In the genomic region with DNA sequence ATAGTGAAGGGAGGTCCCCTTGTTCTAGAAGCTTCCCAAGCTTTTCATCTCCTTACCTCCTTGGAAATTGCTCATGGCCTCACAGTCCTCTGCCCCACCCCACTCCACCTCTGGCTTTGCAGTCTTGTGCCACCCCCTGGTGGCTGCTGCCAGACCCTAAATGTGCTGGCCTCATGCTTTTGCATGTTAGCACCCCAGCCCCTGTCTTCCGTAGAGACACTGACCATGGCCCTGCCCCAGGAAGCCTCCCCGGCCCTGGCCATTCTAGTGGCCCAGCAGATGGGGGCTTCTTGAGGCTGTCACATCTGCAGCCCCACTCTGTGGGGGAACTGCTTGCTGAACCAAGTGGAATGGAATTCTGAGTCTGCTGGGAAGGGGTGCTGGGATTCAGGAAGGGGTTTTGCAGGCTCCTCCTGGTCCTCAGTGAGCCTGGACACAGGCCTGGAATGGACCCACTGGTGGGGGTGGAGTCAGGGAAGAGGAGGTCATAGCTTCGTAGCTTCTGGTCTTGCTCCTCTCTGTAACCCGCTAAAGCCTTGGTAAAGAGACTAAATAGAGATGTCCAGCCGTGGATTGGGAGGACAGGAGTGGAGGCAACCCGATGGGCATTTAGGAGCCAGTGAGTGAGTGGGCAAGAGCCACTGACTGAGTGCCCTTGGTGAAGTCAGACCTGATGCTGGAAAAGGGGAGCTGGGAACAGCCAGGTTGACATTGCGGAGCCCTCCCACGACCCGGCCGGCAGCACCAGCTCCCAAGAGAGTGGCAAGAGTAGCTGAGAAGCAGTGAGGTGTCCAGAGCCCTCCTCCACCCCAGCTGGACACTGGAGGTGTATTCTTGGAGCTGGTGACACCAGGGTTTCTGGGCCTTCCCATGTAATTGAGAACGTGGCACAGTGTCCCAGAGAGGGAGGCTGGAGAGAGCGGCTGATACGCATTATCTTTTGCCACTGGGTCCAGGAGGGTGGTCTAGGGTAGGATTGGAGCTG, we compare ENCODE assay signal across 11 cellular contexts. TPM values are rescaled to one million over a fixed set of nuclear protein-coding genes. Genes with fewer than 3 reads are reported as not detected.
DNase-seq lines count a peak whose midpoint lies in the region; ATAC-seq and TF ChIP-seq lines count a peak whose summit lies in the region.
"Had no signal": no experiment of that assay in that cellular context is flagged by ENCODE, and none has a peak within 500 bp of the region (broad histone marks: within the 10 kb centered on the region; RNA-seq: fewer than 3 reads in every experiment).

No MANE protein-coding gene starts in this region.

- TF ChIP-seq CTCF in NB4 (IDR thresholded peaks at IDR 0.05; ENCODE audit: low read depth, low read length) = peak; percentile 53

- ATAC-seq in stimulated activated naive CD8-positive, alpha-beta T cell treated with anti-CD3 and anti-CD28 coated beads, Interleukin-15, amount 100 ng/mL, for 72 hours = peak; percentile 39
- no peak for ATAC-seq in stimulated activated naive CD8-positive, alpha-beta T cell treated with anti-CD3 and anti-CD28 coated beads, Interleukin-15, Interleukin-2, amounts not matched to agents 100 U/mL and 50 U/mL, for 24 hours
- ATAC-seq in GM18520 (IDR thresholded peaks at IDR 0.05; ENCODE audit: unreplicated experiment) (no peak), GM21423 (IDR thresholded peaks at IDR 0.05; ENCODE audit: unreplicated experiment) (no peak)

- H3K4me3 ChIP-seq in NB4 (ENCODE audit: low read depth, low read length) = no peak overlapping the region

- no peak for DNase-seq in stimulated activated naive CD8-positive, alpha-beta T cell treated with anti-CD3 and anti-CD28 coated beads, Interleukin-15, amount 100 ng/mL, for 72 hours
- no peak for DNase-seq in stimulated activated naive CD8-positive, alpha-beta T cell treated with anti-CD3 and anti-CD28 coated beads, Interleukin-15, Interleukin-2, amounts not matched to agents 100 U/mL and 50 U/mL, for 24 hours
- DNase-seq in NB4 (ENCODE audit: low read depth) (peak; percentile 55), dermis blood vessel endothelial cell (peak; percentile 7), NCI-H128 (lab: John Stamatoyannopoulos, UW; ENCODE audit: unreplicated experiment) (no peak), occipital lobe (lab: John Stamatoyannopoulos, UW) (no peak)
- DNase-seq: NCI-H1930 had no signal

- no peak for TF ChIP-seq POLR2A in NB4 (IDR thresholded peaks at IDR 0.05; ENCODE audit: extremely low read depth, insufficient read length)

- H3K4me3 Mint-ChIP-seq in stimulated activated naive CD8-positive, alpha-beta T cell treated with anti-CD3 and anti-CD28 coated beads, Interleukin-15, amount 100 ng/mL, for 72 hours = no peak overlapping the region
- H3K4me3 Mint-ChIP-seq: T-helper 2 cell treated with Interferon-gamma antibody and Interleukin-4, amounts not matched to agents 5 μg/mL and 100 μg/mL, for 36 hours had no signal

- H3K9me3 Mint-ChIP-seq in stimulated activated naive CD8-positive, alpha-beta T cell treated with anti-CD3 and anti-CD28 coated beads, Interleukin-15, amount 100 ng/mL, for 72 hours = no peaks in the 10 kb centered on the region
- H3K9me3 Mint-ChIP-seq: T-helper 2 cell treated with Interferon-gamma antibody and Interleukin-4, amounts not matched to agents 5 μg/mL and 100 μg/mL, for 36 hours had no signal

- no peak overlapping the region for H3K27ac Mint-ChIP-seq in stimulated activated naive CD8-positive, alpha-beta T cell treated with anti-CD3 and anti-CD28 coated beads, Interleukin-15, amount 100 ng/mL, for 72 hours
- H3K27ac Mint-ChIP-seq: T-helper 2 cell treated with Interferon-gamma antibody and Interleukin-4, amounts not matched to agents 5 μg/mL and 100 μg/mL, for 36 hours had no signal

- no peaks in the 10 kb centered on the region for H3K4me1 Mint-ChIP-seq in stimulated activated naive CD8-positive, alpha-beta T cell treated with anti-CD3 and anti-CD28 coated beads, Interleukin-15, amount 100 ng/mL, for 72 hours

- peaks cover 41% of the 10 kb centered on the region for H3K27me3 Mint-ChIP-seq in stimulated activated naive CD8-positive, alpha-beta T cell treated with anti-CD3 and anti-CD28 coated beads, Interleukin-15, amount 100 ng/mL, for 72 hours

RNA-seq across cellular contexts. Expression of gene RAMP3, which starts 20.9 kb away (rescaled TPM):
- total RNA-seq in dermis blood vessel endothelial cell (114 and 116 TPM in 2 replicates), occipital lobe (4.7 TPM)
- total RNA-seq: Daoy had no signal

Comparison
In these comparisons a context has a peak if more than half of its experiments do, and no peak if none do; other contexts are left out.
1. DNase-seq: peak in NB4 (single experiment) and dermis blood vessel endothelial cell (single experiment); none in stimulated activated naive CD8-positive, alpha-beta T cell treated with anti-CD3 and anti-CD28 coated beads, Interleukin-15, amount 100 ng/mL, for 72 hours (0 of 2), stimulated activated naive CD8-positive, alpha-beta T cell treated with anti-CD3 and anti-CD28 coated beads, Interleukin-15, Interleukin-2, amounts not matched to agents 100 U/mL and 50 U/mL, for 24 hours (single experiment), NCI-H128 (single experiment) and occipital lobe (single experiment).
2. RNA of gene RAMP3, which starts 20.9 kb away (total RNA-seq): 114 to 116 TPM in dermis blood vessel endothelial cell; 4.7 TPM in occipital lobe (single experiment); every median in the first group is over 10 times any median in the second.